In the genomic region with DNA sequence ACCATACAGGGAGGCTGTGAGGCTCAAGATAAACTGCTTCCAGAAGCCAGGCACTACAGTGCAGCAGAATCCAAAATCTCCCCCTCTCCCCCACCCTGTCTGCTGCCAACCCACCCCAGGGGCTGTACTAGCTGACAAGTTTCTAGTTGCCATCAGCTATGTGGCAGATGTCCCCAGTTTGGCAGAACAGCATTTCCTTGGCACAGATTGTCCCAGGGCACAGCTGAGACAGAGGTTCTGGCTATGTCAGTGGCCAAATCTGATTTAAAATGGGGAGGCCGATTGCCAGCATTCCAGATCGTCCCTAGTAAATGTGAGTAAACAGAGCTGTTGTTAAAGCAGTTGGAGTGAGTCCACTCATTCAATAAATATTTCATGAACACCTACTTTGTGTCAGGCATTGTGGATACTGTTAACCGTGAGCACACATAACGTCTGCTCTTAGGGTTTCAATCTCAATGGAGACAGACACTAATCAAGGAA, we compare ENCODE assay signal across 19 cellular contexts. TPM values are rescaled to one million over a fixed set of nuclear protein-coding genes. Genes with fewer than 3 reads are reported as not detected.
DNase-seq lines count a peak whose midpoint lies in the region; ATAC-seq and TF ChIP-seq lines count a peak whose summit lies in the region.
"Had no signal": no experiment of that assay in that cellular context is flagged by ENCODE, and none has a peak within 500 bp of the region (broad histone marks: within the 10 kb centered on the region; RNA-seq: fewer than 3 reads in every experiment).

No MANE protein-coding gene starts in this region.

- no peak for TF ChIP-seq POLR2A in prostate gland (IDR thresholded peaks at IDR 0.05)

- ATAC-seq in Right ventricle myocardium inferior = peak; percentile 78
- no peak for ATAC-seq in GM21528 (IDR thresholded peaks at IDR 0.05; ENCODE audit: low FRiP score, unreplicated experiment)
- ATAC-seq in GM19023 (IDR thresholded peaks at IDR 0.05; ENCODE audit: unreplicated experiment) = no peak
- ATAC-seq: CD8-positive, alpha-beta T cell; SK-N-SH treated with all-trans-retinoic acid at 6 μM for 48 hours had no signal

- H3K9me3 ChIP-seq in left ventricle myocardium inferior (replicated peaks) (peaks cover 5% of the 10 kb centered on the region), prostate gland (no peaks in the 10 kb centered on the region), ascending aorta (no peaks in the 10 kb centered on the region)

- H3K36me3 ChIP-seq in left ventricle myocardium inferior (no peaks in the 10 kb centered on the region), prostate gland (no peaks in the 10 kb centered on the region), ascending aorta (no peaks in the 10 kb centered on the region)
- H3K36me3 ChIP-seq: BLaER1 had no signal

- H3K4me3 ChIP-seq in left ventricle myocardium inferior = no peak overlapping the region
- H3K4me3 ChIP-seq in prostate gland = no peak overlapping the region
- H3K4me3 ChIP-seq in ascending aorta = no peak overlapping the region
- H3K4me3 ChIP-seq: BLaER1, GM12878 had no signal

- DNase-seq in Right ventricle myocardium inferior (ENCODE audit: missing footprints) (no peak), cardiac septum (ENCODE audit: low spot score) (no peak), NCI-H446 treated with DMSO at 0.1 percent for 48 hours (lab: John Stamatoyannopoulos, UW) (peak; percentile 72), left ventricle myocardium inferior (no peak), prostate gland (ENCODE audit: low spot score) (peak; percentile 80), ascending aorta (ENCODE audit: low spot score in 2 of 2) (no peak)
- DNase-seq: 8988T; CD8-positive, alpha-beta T cell; DMS79 treated with DMSO at 0.1 percent for 48 hours; H7; NCI-H2029; NCI-H510A treated with DMSO at 0.1 percent for 48 hours had no signal

- no peak for TF ChIP-seq CTCF in left ventricle myocardium inferior (IDR thresholded peaks at IDR 0.05; ENCODE audit: borderline replicate concordance)
- no peak for TF ChIP-seq CTCF in prostate gland (IDR thresholded peaks at IDR 0.05)
- no peak for TF ChIP-seq CTCF in ascending aorta (IDR thresholded peaks at IDR 0.05)

- intact Hi-C loops in Right ventricle myocardium inferior (cut with DNase I) = no loop called here
- intact Hi-C loops in cardiac septum (cut with DNase I) = no loop called here
- intact Hi-C loops in left ventricle myocardium inferior (cut with micrococcal nuclease) = no loop called here
- intact Hi-C loops in prostate gland (cut with DNase I) = no loop called here
- intact Hi-C loops in ascending aorta (cut with DNase I) = no loop called here

- H3K4me1 ChIP-seq in left ventricle myocardium inferior (peaks cover 12% of the 10 kb centered on the region), prostate gland (replicated peaks) (peaks cover 5% of the 10 kb centered on the region), ascending aorta (no peaks in the 10 kb centered on the region)

- H3K27ac ChIP-seq in left ventricle myocardium inferior (replicated peaks) = peak overlapping the region; percentile 25
- H3K27ac ChIP-seq in prostate gland = no peak overlapping the region
- H3K27ac ChIP-seq in ascending aorta = no peak overlapping the region
- H3K27ac ChIP-seq: BLaER1 had no signal

- peaks cover 5% of the 10 kb centered on the region for H3K27me3 ChIP-seq in left ventricle myocardium inferior (ENCODE audit: low read depth)
- no peaks in the 10 kb centered on the region for H3K27me3 ChIP-seq in prostate gland (replicated peaks; ENCODE audit: insufficient read depth)
- H3K27me3 ChIP-seq in ascending aorta = no peaks in the 10 kb centered on the region
- H3K27me3 ChIP-seq: BLaER1 had no signal

- WGBS in prostate gland = 8% methylated on average over 4 of the region's 4 CpGs

RNA-seq across cellular contexts. Expression of a gene that starts 28.0 kb away (rescaled TPM):
- total RNA-seq in Right ventricle myocardium inferior (9.7 TPM), cardiac septum (14.7 TPM), left ventricle myocardium inferior (11.9 TPM), prostate gland (10 to 100 TPM; 12.3 to 25.2 TPM), ascending aorta (5.5 TPM)

RNA-seq across cellular contexts. Expression of a gene that starts 51.3 kb away (rescaled TPM):
- total RNA-seq in Right ventricle myocardium inferior (not detected), cardiac septum (0.32 TPM), left ventricle myocardium inferior (not detected), prostate gland (under 1 TPM in 1 of 2 donors, not detected in 1; 0.28 TPM), ascending aorta (not detected)
- total RNA-seq: G401, LHCN-M2 had no signal

Comparison
In these comparisons a context has a peak if more than half of its experiments do, and no peak if none do; other contexts are left out.
1. DNase-seq: peak in NCI-H446 treated with DMSO at 0.1 percent for 48 hours (single experiment) and prostate gland (single experiment); none in Right ventricle myocardium inferior (single experiment), cardiac septum (single experiment), left ventricle myocardium inferior (single experiment) and ascending aorta (0 of 2).